ENCODE assay signal across 28 cellular contexts in genomic region chr10:16297069-16297468, GRCh38.
"Had no signal": no experiment of that assay in that cellular context is flagged by ENCODE, and none has a peak within 500 bp of the region (broad histone marks: within the 10 kb centered on the region; RNA-seq: fewer than 3 reads in every experiment).

No MANE protein-coding gene starts in this region.

- H3K36me3 ChIP-seq: brain microvascular endothelial cell, esophagus squamous epithelium, gastroesophageal sphincter, heart right ventricle had no signal

- DNase-seq: activated CD4-positive, alpha-beta T cell treated with anti-CD3 and anti-CD28 coated beads for 48 hours; activated CD4-positive, alpha-beta T cell treated with anti-CD3 and anti-CD28 coated beads, Interleukin-2, amount 50 U/mL, for 1 hour; activated CD4-positive, alpha-beta T cell treated with anti-CD3 and anti-CD28 coated beads, Interleukin-2, amount 50 U/mL, for 48 hours; activated CD8-positive, alpha-beta memory T cell treated with anti-CD3 and anti-CD28 coated beads for 24 hours; activated CD8-positive, alpha-beta T cell treated with anti-CD3 and anti-CD28 coated beads for 36 hours; activated effector memory CD4-positive, alpha-beta T cell treated with Interleukin-2 at 50 U/mL for 16 hours; activated gamma-delta T cell treated with Interleukin-2 at 50 U/mL for 16 hours; activated naive CD4-positive, alpha-beta T cell treated with anti-CD3 and anti-CD28 coated beads, Interleukin-2, amount 50 U/mL, for 16 hours; activated naive CD4-positive, alpha-beta T cell treated with Interleukin-2 at 50 U/mL for 16 hours; activated T-cell treated with anti-CD3 and anti-CD28 coated beads, Interleukin-2, amount 50 U/mL, for 4 hours; amniotic stem cell; anterior cingulate cortex; brain microvascular endothelial cell; dorsolateral prefrontal cortex; effector memory CD8-positive, alpha-beta T cell; esophagus squamous epithelium; foreskin melanocyte; heart right ventricle; T-helper 2 cell had no signal

- H3K4me1 Mint-ChIP-seq: activated T-helper 17 cell treated with anti-CD3 and anti-CD28 coated beads, Interleukin-2, amount 50 U/mL, for 72 hours; central memory CD8-positive, alpha-beta T cell had no signal

- H3K27me3 ChIP-seq: brain microvascular endothelial cell, dorsolateral prefrontal cortex, esophagus squamous epithelium, gastroesophageal sphincter had no signal

- H3K4me3 ChIP-seq: coronary artery, dorsolateral prefrontal cortex, esophagus squamous epithelium, gastroesophageal sphincter, heart right ventricle had no signal

- H3K27me3 Mint-ChIP-seq: activated CD8-positive, alpha-beta T cell treated with anti-CD3 and anti-CD28 coated beads for 36 hours; dendritic cell treated with granulocyte-macrophage colony-stimulating factor and Interleukin-4, amounts not matched to agents 40 ng/mL and 50 ng/mL, for 4 days had no signal

- ATAC-seq: activated CD4-positive, CD25-positive, alpha-beta regulatory T cell treated with anti-CD3 and anti-CD28 coated beads, Interleukin-2, amount 50 U/mL, for 24 hours; activated CD8-positive, alpha-beta T cell treated with anti-CD3 and anti-CD28 coated beads for 36 hours; activated T-cell treated with anti-CD3 and anti-CD28 coated beads, Interleukin-2, amount 50 U/mL, for 4 hours; activated T-helper 17 cell treated with anti-CD3 and anti-CD28 coated beads, Interleukin-2, amount 50 U/mL, for 72 hours; effector memory CD8-positive, alpha-beta T cell; gastroesophageal sphincter; heart right ventricle had no signal

- H3K36me3 Mint-ChIP-seq: activated naive CD8-positive, alpha-beta T cell had no signal

- H3K9me3 ChIP-seq: esophagus squamous epithelium, gastroesophageal sphincter, heart right ventricle had no signal

- H3K4me1 ChIP-seq: esophagus squamous epithelium, gastroesophageal sphincter, heart right ventricle had no signal

- H3K27ac ChIP-seq: brain microvascular endothelial cell, coronary artery, dorsolateral prefrontal cortex, esophagus squamous epithelium, gastroesophageal sphincter, heart right ventricle had no signal

- H3K27ac Mint-ChIP-seq: activated CD8-positive, alpha-beta T cell treated with anti-CD3 and anti-CD28 coated beads for 36 hours; activated naive CD8-positive, alpha-beta T cell; activated T-helper 17 cell treated with anti-CD3 and anti-CD28 coated beads, Interleukin-2, amount 50 U/mL, for 72 hours; dendritic cell treated with granulocyte-macrophage colony-stimulating factor and Interleukin-4, amounts not matched to agents 40 ng/mL and 50 ng/mL, for 4 days; effector memory CD8-positive, alpha-beta T cell had no signal

- H3K4me3 Mint-ChIP-seq: activated CD8-positive, alpha-beta T cell treated with anti-CD3 and anti-CD28 coated beads for 36 hours; activated naive CD8-positive, alpha-beta T cell; activated T-cell treated with anti-CD3 and anti-CD28 coated beads, Interleukin-2, amount 50 U/mL, for 4 hours; activated T-helper 17 cell treated with anti-CD3 and anti-CD28 coated beads, Interleukin-2, amount 50 U/mL, for 72 hours; central memory CD8-positive, alpha-beta T cell; dendritic cell treated with granulocyte-macrophage colony-stimulating factor and Interleukin-4, amounts not matched to agents 40 ng/mL and 50 ng/mL, for 4 days; effector memory CD8-positive, alpha-beta T cell had no signal

- FAIRE-seq: astrocyte, bronchial epithelial cell had no signal

- H3K9me3 Mint-ChIP-seq: activated CD8-positive, alpha-beta T cell treated with anti-CD3 and anti-CD28 coated beads for 36 hours; activated T-cell treated with anti-CD3 and anti-CD28 coated beads, Interleukin-2, amount 50 U/mL, for 4 hours; activated T-helper 17 cell treated with anti-CD3 and anti-CD28 coated beads, Interleukin-2, amount 50 U/mL, for 72 hours; central memory CD8-positive, alpha-beta T cell; dendritic cell treated with granulocyte-macrophage colony-stimulating factor and Interleukin-4, amounts not matched to agents 40 ng/mL and 50 ng/mL, for 4 days; effector memory CD8-positive, alpha-beta T cell had no signal
